ENCODE assay signal across 26 cellular contexts in genomic region chr4:155179216-155179615, GRCh38. TPM values are rescaled to one million over a fixed set of nuclear protein-coding genes. Genes with fewer than 3 reads are reported as not detected.
DNase-seq lines count a peak whose midpoint lies in the region; ATAC-seq and TF ChIP-seq lines count a peak whose summit lies in the region.
"Had no signal": no experiment of that assay in that cellular context is flagged by ENCODE, and none has a peak within 500 bp of the region (broad histone marks: within the 10 kb centered on the region; RNA-seq: fewer than 3 reads in every experiment).

No MANE protein-coding gene starts in this region.

- no TSS peak for BruUV-seq in Calu3 (replicated peaks; lab: Mats Ljungman, UMichigan)

- H3K27me3 Mint-ChIP-seq in Calu3 (ENCODE audit: unreplicated experiment): no peaks in the 10 kb centered on the region
- H3K27me3 Mint-ChIP-seq: activated T-cell treated with anti-CD3 and anti-CD28 coated beads, Interleukin-2, amount 50 U/mL, for 24 hours; IgD-negative memory B cell had no signal

- no peaks in the 10 kb centered on the region for H3K36me3 Mint-ChIP-seq in Calu3 (ENCODE audit: insufficient read depth, unreplicated experiment)
- H3K36me3 Mint-ChIP-seq: CD14-positive monocyte; IgD-negative memory B cell; naive thymus-derived CD8-positive, alpha-beta T cell had no signal

- no peaks in the 10 kb centered on the region for H3K9me3 Mint-ChIP-seq in Calu3 (ENCODE audit: low read depth, unreplicated experiment)
- H3K9me3 Mint-ChIP-seq: activated T-cell treated with anti-CD3 and anti-CD28 coated beads, Interleukin-2, amount 50 U/mL, for 24 hours had no signal

- peak; percentile 1 for DNase-seq in Calu3
- peak; percentile 44 for DNase-seq in NCI-H69 (lab: John Stamatoyannopoulos, UW)
- peak; percentile 6 for DNase-seq in dermis blood vessel endothelial cell
- DNase-seq in lung microvascular endothelial cell (ENCODE audit: low read depth in 2 of 2): peak; percentile 60 to 83
- DNase-seq in SW 1271 (lab: John Stamatoyannopoulos, UW): no peak
- DNase-seq in activated T-cell treated with anti-CD3 and anti-CD28 coated beads, Interleukin-2, amount 50 U/mL, for 1 hour: no peak
- no peak for DNase-seq in left colon
- DNase-seq: activated CD4-positive, CD25-positive, alpha-beta regulatory T cell; activated CD8-positive, alpha-beta T cell treated with anti-CD3 and anti-CD28 coated beads for 36 hours; activated naive CD4-positive, alpha-beta T cell treated with Interleukin-2 at 50 U/mL for 16 hours; activated T-cell treated with anti-CD3 and anti-CD28 coated beads, Interleukin-2, amount 50 U/mL, for 24 hours; colonic mucosa; DMS 273 treated with DMSO at 0.1 percent for 48 hours; gastrocnemius medialis; GDM1; HFFc6; naive thymus-derived CD8-positive, alpha-beta T cell; NCI-H187; NCI-H2227 treated with DMSO at 0.1 percent for 48 hours; right lobe of liver; T-helper 9 cell had no signal

- no peak for ATAC-seq in HG03045 (IDR thresholded peaks at IDR 0.05; ENCODE audit: unreplicated experiment)
- ATAC-seq in left colon: no peak
- ATAC-seq: activated CD8-positive, alpha-beta T cell treated with anti-CD3 and anti-CD28 coated beads for 36 hours; gastrocnemius medialis; naive thymus-derived CD8-positive, alpha-beta T cell; right lobe of liver had no signal

- CTCF ChIA-PET in Calu3 (lab: Charles Lee): no interaction called here

- TF ChIP-seq CTCF in Calu3 (IDR thresholded peaks at IDR 0.05; ENCODE audit: unreplicated experiment): no peak

- H3K4me1 Mint-ChIP-seq in Calu3 (ENCODE audit: low read depth, unreplicated experiment): peaks cover 8% of the 10 kb centered on the region
- H3K4me1 Mint-ChIP-seq: CD14-positive monocyte; IgD-negative memory B cell; naive thymus-derived CD8-positive, alpha-beta T cell had no signal

- H3K4me3 Mint-ChIP-seq in Calu3 (ENCODE audit: low read depth, unreplicated experiment): no peak overlapping the region
- H3K4me3 Mint-ChIP-seq: activated CD8-positive, alpha-beta T cell treated with anti-CD3 and anti-CD28 coated beads for 36 hours; activated T-cell treated with anti-CD3 and anti-CD28 coated beads, Interleukin-2, amount 50 U/mL, for 24 hours; CD14-positive monocyte; HFFc6; IgD-negative memory B cell; naive thymus-derived CD8-positive, alpha-beta T cell had no signal

- intact Hi-C loops in Calu3 (cut with micrococcal nuclease; ENCODE audit: unreplicated experiment): no loop called here
- intact Hi-C loops in left colon (cut with DNase I, micrococcal nuclease): no loop called here

- no peak overlapping the region for H3K27ac Mint-ChIP-seq in Calu3 (ENCODE audit: unreplicated experiment)
- H3K27ac Mint-ChIP-seq: activated CD8-positive, alpha-beta T cell treated with anti-CD3 and anti-CD28 coated beads for 36 hours; activated T-cell treated with anti-CD3 and anti-CD28 coated beads, Interleukin-2, amount 50 U/mL, for 24 hours; CD14-positive monocyte; HFFc6; naive thymus-derived CD8-positive, alpha-beta T cell had no signal

RNA-seq across cellular contexts. Expression of gene NPY2R, which starts 29.2 kb away (rescaled TPM):
- total RNA-seq in Calu3 (2022) (not detected in 2 replicates), dermis blood vessel endothelial cell (not detected in 2 replicates), lung microvascular endothelial cell (not detected in 2 replicates), left colon (1 to 10 TPM; 1.2 to 1.6 TPM)
- total RNA-seq: activated CD8-positive, alpha-beta T cell treated with anti-CD3 and anti-CD28 coated beads for 36 hours; gastrocnemius medialis; HFFc6; mesenteric fat pad; naive thymus-derived CD8-positive, alpha-beta T cell; osteocyte; right lobe of liver had no signal

Comparison
In these comparisons a context has a peak if more than half of its experiments do, and no peak if none do; other contexts are left out.
1. DNase-seq: peak in Calu3 (single experiment), NCI-H69 (single experiment), dermis blood vessel endothelial cell (single experiment) and lung microvascular endothelial cell (2 of 2); none in SW 1271 (0 of 2), activated T-cell treated with anti-CD3 and anti-CD28 coated beads, Interleukin-2, amount 50 U/mL, for 1 hour (single experiment) and left colon (0 of 2).